ENCODE assay signal across 8 cellular contexts in genomic region chr10:21532694-21533576, GRCh38. TPM values are rescaled to one million over a fixed set of nuclear protein-coding genes. Genes with fewer than 3 reads are reported as not detected.
DNase-seq lines count a peak whose midpoint lies in the region; ATAC-seq and TF ChIP-seq lines count a peak whose summit lies in the region.

No MANE protein-coding gene starts in this region.

- peak; percentile 2 for ATAC-seq in GM18870 (IDR thresholded peaks at IDR 0.05; ENCODE audit: unreplicated experiment)

- H3K4me3 Mint-ChIP-seq in mesothelial cell of epicardium: peak overlapping the region; percentile 76

- peak overlapping the region; percentile 84 for H3K9ac ChIP-seq in BLaER1

- H3K27ac ChIP-seq in BLaER1 (no peak overlapping the region), brain microvascular endothelial cell (peak overlapping the region; percentile 85)

- H3K4me3 ChIP-seq in BLaER1 (peak overlapping the region; percentile 92), brain microvascular endothelial cell (ENCODE audit: low read depth, low read length) (peak overlapping the region; percentile 82)

- intact Hi-C loops in posterior cingulate gyrus (cut with DNase I): loop anchor here (5.0 to 10.0 kb wide), 2 partner anchors 36 to 792 kb away; partner anchors contain the start of gene BMI1

- peaks cover 14% of the 10 kb centered on the region; the same call in 1 of the 2 replicates for H3K36me3 ChIP-seq in BLaER1
- H3K36me3 ChIP-seq in brain microvascular endothelial cell (replicated peaks): peaks cover 4% of the 10 kb centered on the region

- peak overlapping the region; percentile 96 for H3K27ac Mint-ChIP-seq in mesothelial cell of epicardium

- H3K36me3 Mint-ChIP-seq in mesothelial cell of epicardium: peaks cover 1% of the 10 kb centered on the region

- in situ Hi-C loops in KBM-7 (cut with MboI; ENCODE audit: low pct_unique_long_range_greater_than_20kb, low sequenced_read_pairs): no loop called here
- in situ Hi-C loops in brain microvascular endothelial cell (cut with HindIII; ENCODE audit: low pct_ligation_motif_present, low sequenced_read_pairs): no loop called here

- peaks cover 57% of the 10 kb centered on the region for H4K20me1 ChIP-seq in BLaER1

- H3K9me3 Mint-ChIP-seq in mesothelial cell of epicardium: no peaks in the 10 kb centered on the region

- peaks cover 23% of the 10 kb centered on the region for H3K4me1 ChIP-seq in BLaER1

- TF ChIP-seq CTCF in brain microvascular endothelial cell (IDR thresholded peaks at IDR 0.05; ENCODE audit: low read depth, low read length, missing control alignments): no peak
- TF ChIP-seq CTCF in mesothelial cell of epicardium (IDR thresholded peaks at IDR 0.05; ENCODE audit: unreplicated experiment): no peak

- H3K27me3 Mint-ChIP-seq in mesothelial cell of epicardium (ENCODE audit: low read depth): no peaks in the 10 kb centered on the region

- no peaks in the 10 kb centered on the region for H3K9me3 ChIP-seq in BLaER1

- peak; percentile 25 for DNase-seq in KBM-7
- no peak for DNase-seq in brain microvascular endothelial cell
- DNase-seq in mesothelial cell of epicardium (ENCODE audit: low spot score in 2 of 2, unreplicated experiment in 2 of 2): no peak
- no peak for DNase-seq in activated effector memory CD4-positive, alpha-beta T cell treated with anti-CD3 and anti-CD28 coated beads, Interleukin-2, amount 50 U/mL, for 16 hours
- no peak for DNase-seq in posterior cingulate gyrus
- DNase-seq in NCI-H774 (lab: John Stamatoyannopoulos, UW): no peak

- H3K4me2 ChIP-seq in BLaER1: peak overlapping the region; percentile 93

- H3K27me3 ChIP-seq in BLaER1 (peaks cover 50% of the 10 kb centered on the region), brain microvascular endothelial cell (replicated peaks) (no peaks in the 10 kb centered on the region)

- peaks cover 36% of the 10 kb centered on the region for H3K4me1 Mint-ChIP-seq in mesothelial cell of epicardium

RNA-seq across cellular contexts. Expression of gene MLLT10, which starts 1.1 kb away (rescaled TPM):
- total RNA-seq in mesothelial cell of epicardium: 56.1 to 64.4 TPM (median 62.5 TPM) in 3 replicates

RNA-seq across cellular contexts. Expression of gene SKIDA1, which starts 7.5 kb away (rescaled TPM):
- 9.7 to 10.4 TPM (median 9.7 TPM) in 3 replicates for total RNA-seq in mesothelial cell of epicardium
